ENCODE assay signal across 15 cellular contexts in the genomic region with DNA sequence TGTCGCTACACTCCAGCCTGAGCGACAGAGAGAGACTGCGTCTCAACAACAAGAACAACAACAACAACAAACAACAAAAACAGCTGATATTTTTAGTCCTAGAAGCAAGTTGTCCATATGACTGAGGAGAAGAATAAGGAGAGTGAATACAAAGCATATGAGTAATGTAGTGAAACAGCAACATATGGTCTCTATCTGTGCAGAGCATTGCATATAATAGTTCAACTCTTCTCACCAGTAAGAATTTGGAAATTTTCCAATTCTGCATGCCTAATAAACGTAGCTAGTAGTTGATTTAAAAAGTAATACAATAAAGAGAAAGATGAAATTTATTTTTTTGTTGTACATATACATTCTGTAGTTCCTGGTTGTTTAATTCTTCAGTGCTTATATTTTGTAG.
"Had no signal": no experiment of that assay in that cellular context is flagged by ENCODE, and none has a peak within 500 bp of the region (broad histone marks: within the 10 kb centered on the region; RNA-seq: fewer than 3 reads in every experiment).

No MANE protein-coding gene starts in this region.

- ATAC-seq: activated T-helper 17 cell treated with anti-CD3 and anti-CD28 coated beads, Interleukin-2, amount 50 U/mL, for 72 hours; left colon; natural killer cell treated with Interleukin-12 subunit alpha and Interleukin-12 subunit beta and Interleukin-15 and Interleukin-18, amount 100 ng/mL, for 72 hours had no signal

- DNase-seq: activated B cell treated with CpG ODN at 0.5 μM for 24 hours; activated CD4-positive, alpha-beta T cell treated with anti-CD3 and anti-CD28 coated beads, Interleukin-2, amount 10 ng/mL, durations not matched to agents 7 days and 5 days; activated CD8-positive, alpha-beta memory T cell treated with anti-CD3 and anti-CD28 coated beads for 24 hours; activated naive CD4-positive, alpha-beta T cell treated with anti-CD3 and anti-CD28 coated beads for 36 hours; immature natural killer cell; left colon; mammary epithelial cell; stimulated activated CD4-positive, alpha-beta T cell treated with anti-CD3 and anti-CD28 coated beads, Interleukin-2, amount 100 ng/mL, for 48 hours; stimulated activated naive CD4-positive, alpha-beta T cell treated with Interleukin-2 at 50 U/mL for 16 hours had no signal

- H3K4me3 Mint-ChIP-seq: activated B cell treated with CpG ODN at 0.5 μM for 24 hours; activated CD4-positive, alpha-beta T cell treated with anti-CD3 and anti-CD28 coated beads, Interleukin-2, amount 10 ng/mL, durations not matched to agents 7 days and 5 days; activated naive CD4-positive, alpha-beta T cell treated with anti-CD3 and anti-CD28 coated beads for 36 hours; activated T-helper 17 cell treated with anti-CD3 and anti-CD28 coated beads, Interleukin-2, amount 50 U/mL, for 72 hours; immature natural killer cell; natural killer cell treated with Interleukin-12 subunit alpha and Interleukin-12 subunit beta and Interleukin-15 and Interleukin-18, amount 100 ng/mL, for 72 hours; T-helper 1 cell treated with Interleukin-12 subunit alpha and Interleukin-12 subunit beta and Interleukin-4 antibody, amounts not matched to agents 30 μg/mL and 1 μg/mL, for 36 hours; type B pancreatic cell had no signal

- H3K27ac ChIP-seq: cardiac muscle cell, suprapubic skin had no signal

- H3K4me1 Mint-ChIP-seq: activated B cell treated with CpG ODN at 0.5 μM for 24 hours; activated CD4-positive, alpha-beta T cell treated with anti-CD3 and anti-CD28 coated beads, Interleukin-2, amount 10 ng/mL, durations not matched to agents 7 days and 5 days; activated T-helper 17 cell treated with anti-CD3 and anti-CD28 coated beads, Interleukin-2, amount 50 U/mL, for 72 hours; immature natural killer cell had no signal

- H3K36me3 ChIP-seq: cardiac muscle cell, suprapubic skin had no signal

- H3K27ac Mint-ChIP-seq: activated B cell treated with CpG ODN at 0.5 μM for 24 hours; activated naive CD4-positive, alpha-beta T cell treated with anti-CD3 and anti-CD28 coated beads for 36 hours; activated T-helper 17 cell treated with anti-CD3 and anti-CD28 coated beads, Interleukin-2, amount 50 U/mL, for 72 hours; immature natural killer cell; natural killer cell treated with Interleukin-12 subunit alpha and Interleukin-12 subunit beta and Interleukin-15 and Interleukin-18, amount 100 ng/mL, for 72 hours; T-helper 1 cell treated with Interleukin-12 subunit alpha and Interleukin-12 subunit beta and Interleukin-4 antibody, amounts not matched to agents 30 μg/mL and 1 μg/mL, for 36 hours; type B pancreatic cell had no signal

- H3K9me3 ChIP-seq: suprapubic skin had no signal

- H3K27me3 Mint-ChIP-seq: activated B cell treated with CpG ODN at 0.5 μM for 24 hours; activated CD4-positive, alpha-beta T cell treated with anti-CD3 and anti-CD28 coated beads, Interleukin-2, amount 10 ng/mL, durations not matched to agents 7 days and 5 days; activated T-helper 17 cell treated with anti-CD3 and anti-CD28 coated beads, Interleukin-2, amount 50 U/mL, for 72 hours; type B pancreatic cell had no signal

- H3K4me3 ChIP-seq: cardiac muscle cell, suprapubic skin had no signal

- H3K36me3 Mint-ChIP-seq: immature natural killer cell; natural killer cell treated with Interleukin-12 subunit alpha and Interleukin-12 subunit beta and Interleukin-15 and Interleukin-18, amount 100 ng/mL, for 72 hours; type B pancreatic cell had no signal
